In genomic region chr12:56271031-56271430, GRCh38 we compare ENCODE assay signal across 8 cellular contexts. TPM values are rescaled to one million over a fixed set of nuclear protein-coding genes. Genes with fewer than 3 reads are reported as not detected.
A peak's percentile ranks its signal among the peaks of the same experiment; 100 is the strongest.
DNase-seq lines count a peak whose midpoint lies in the region; ATAC-seq and TF ChIP-seq lines count a peak whose summit lies in the region.

No MANE protein-coding gene starts in this region.

- H3K27ac ChIP-seq in GM23338 (ENCODE audit: low read depth) (peak overlapping the region; percentile 30; the same call in 1 of the 2 replicates), VCaP (no peak overlapping the region), left lung (no peak overlapping the region)

- no peaks in the 10 kb centered on the region; the same call in 2 of the 3 replicates for H3K9me3 Mint-ChIP-seq in GM23338

- H3K36me3 ChIP-seq in GM23338 (ENCODE audit: insufficient read depth) (peaks cover 35% of the 10 kb centered on the region), left lung (peaks cover 0 to 58% of the 10 kb centered on the region in 2 donors)

- peak; percentile 65 for DNase-seq in AG20443 (ENCODE audit: low spot score)
- peak; percentile 61 for DNase-seq in GM23338 (ENCODE audit: low spot score)
- peak; percentile 32 for DNase-seq in inferior parietal cortex (ENCODE audit: extremely low spot score)
- DNase-seq in NCI-H446 (lab: John Stamatoyannopoulos, UW): no peak
- no peak for DNase-seq in left lung
- no peak for DNase-seq in SW480 (ENCODE audit: low spot score)

- H3K79me2 ChIP-seq in GM23338 (replicated peaks; ENCODE audit: insufficient read depth): no peaks in the 10 kb centered on the region

- no peaks in the 10 kb centered on the region for H3K9me3 ChIP-seq in left lung

- H3F3A ChIP-seq in GM23338 (replicated peaks; ENCODE audit: low read depth): peaks cover 43% of the 10 kb centered on the region

- H4K20me1 ChIP-seq in GM23338 (replicated peaks; ENCODE audit: insufficient read depth): peaks cover 2% of the 10 kb centered on the region; the same call in 1 of the 2 replicates

- no peaks in the 10 kb centered on the region for H3K9me2 ChIP-seq in GM23338 (ENCODE audit: insufficient read depth)

- H3K27ac Mint-ChIP-seq in GM23338: no peak overlapping the region

- ATAC-seq in GM23338: peak; percentile 18
- no peak for ATAC-seq in left lung
- no peak for ATAC-seq in GM19467 (IDR thresholded peaks at IDR 0.05; ENCODE audit: unreplicated experiment)

- no peak overlapping the region for H3K4me3 Mint-ChIP-seq in GM23338

- TF ChIP-seq CTCF in GM23338 (conservative IDR thresholded peaks at IDR 0.05; ENCODE audit: low read depth in 2 of 2) (peak; percentile 62 to 75), VCaP (conservative IDR thresholded peaks at IDR 0.05) (peak; percentile 67), left lung (IDR thresholded peaks at IDR 0.05) (no peak)

- H3K4me1 ChIP-seq in GM23338 (ENCODE audit: insufficient read depth) (peaks cover 5% of the 10 kb centered on the region; the same call in 1 of the 2 replicates), left lung (peaks cover 4 to 13% of the 10 kb centered on the region in 2 donors)

- no peak overlapping the region for H2AFZ ChIP-seq in GM23338

- intact Hi-C loops in left lung (cut with DNase I): no loop called here

- peaks cover 15% of the 10 kb centered on the region for H3K27me3 Mint-ChIP-seq in GM23338 (ENCODE audit: insufficient read depth, low read depth, poor library complexity)

- H3K4me2 ChIP-seq in GM23338: no peak overlapping the region

- H3K4me3 ChIP-seq in GM23338: no peak overlapping the region
- no peak overlapping the region for H3K4me3 ChIP-seq in left lung

- peaks cover 65% of the 10 kb centered on the region for H3K36me3 Mint-ChIP-seq in GM23338 (ENCODE audit: low read depth)

- no peaks in the 10 kb centered on the region for H3K27me3 ChIP-seq in GM23338 (ENCODE audit: insufficient read depth)
- H3K27me3 ChIP-seq in left lung: no peaks in the 10 kb centered on the region

- H3K4me1 Mint-ChIP-seq in GM23338: peaks cover 10% of the 10 kb centered on the region

TF ChIP-seq in GM23338, 12 proteins besides CTCF, POLR2A, EP300 and RAD21 (continues in another document):
- TF ChIP-seq EZH2phosphoT487 (IDR thresholded peaks at IDR 0.05; ENCODE audit: unreplicated experiment) (no peak), JUNB (IDR thresholded peaks at IDR 0.05; ENCODE audit: unreplicated experiment) (no peak), NANOG (IDR thresholded peaks at IDR 0.05; ENCODE audit: borderline replicate concordance) (no peak), EZH2 (IDR thresholded peaks at IDR 0.05; ENCODE audit: low read depth, unreplicated experiment) (no peak), ZNF331 (CRISPR knock-in tag; IDR thresholded peaks at IDR 0.05; ENCODE audit: low read depth) (no peak), ZNF462 (CRISPR knock-in tag; IDR thresholded peaks at IDR 0.05) (no peak), REST (IDR thresholded peaks at IDR 0.05; ENCODE audit: unreplicated experiment) (no peak), ZNF114 (CRISPR knock-in tag; IDR thresholded peaks at IDR 0.05) (no peak)

RNA-seq across cellular contexts. Expression of gene COQ10A, which starts 4.3 kb away (rescaled TPM):
- 15.2 and 17.8 TPM in 2 replicates for total RNA-seq in GM23338 (2014; rRNA removed; shearing (Covaris generic))
- polyA plus RNA-seq in GM23338 (2016; fragmentation: Nextera tagmentation; extraction: Ambion mirVana): 12.0 and 12.8 TPM in 2 replicates
- 10 to 100 TPM in 1 of 2 donors, 1 to 10 TPM in 1; 9.4 to 10.9 TPM for total RNA-seq in left lung

RNA-seq across cellular contexts. Expression of gene ANKRD52, which starts 12.8 kb away (rescaled TPM):
- 25.2 and 25.6 TPM in 2 replicates for total RNA-seq in GM23338 (2014; rRNA removed; shearing (Covaris generic))
- polyA plus RNA-seq in GM23338 (2016; fragmentation: Nextera tagmentation; extraction: Ambion mirVana): 16.2 and 20.3 TPM in 2 replicates
- total RNA-seq in left lung: 10 to 100 TPM; 33.3 to 39.3 TPM

RNA-seq across cellular contexts. Expression of gene CS, which starts 29.1 kb away (rescaled TPM):
- total RNA-seq in GM23338 (2014; rRNA removed; shearing (Covaris generic)): 163 and 166 TPM in 2 replicates
- 54.5 and 63.3 TPM in 2 replicates for polyA plus RNA-seq in GM23338 (2016; fragmentation: Nextera tagmentation; extraction: Ambion mirVana)
- 100 to 1,000 TPM; 193 to 213 TPM for total RNA-seq in left lung

RNA-seq across cellular contexts. Expression of gene SLC39A5, which starts 41.2 kb away (rescaled TPM):
- total RNA-seq in GM23338 (2014; rRNA removed; shearing (Covaris generic)): 0.59 and 4.5 TPM in 2 replicates
- 0.29 and 0.63 TPM in 2 replicates for polyA plus RNA-seq in GM23338 (2016; fragmentation: Nextera tagmentation; extraction: Ambion mirVana)
- under 1 TPM in 1 of 2 donors, not detected in 1; 0.29 TPM for total RNA-seq in left lung

RNA-seq across cellular contexts. Expression of gene CNPY2, which starts 44.8 kb away (rescaled TPM):
- 107 and 119 TPM in 2 replicates for total RNA-seq in GM23338 (2014; rRNA removed; shearing (Covaris generic))
- polyA plus RNA-seq in GM23338 (2016; fragmentation: Nextera tagmentation; extraction: Ambion mirVana): 316 and 317 TPM in 2 replicates
- 100 to 1,000 TPM; 135 to 152 TPM for total RNA-seq in left lung

Comparison
In these comparisons a context has a peak if more than half of its experiments do, and no peak if none do; other contexts are left out.
1. DNase-seq: peak in AG20443 (single experiment), GM23338 (single experiment) and inferior parietal cortex (single experiment); none in NCI-H446 (0 of 2), left lung (0 of 2) and SW480 (single experiment).
2. CTCF ChIP-seq: peak in GM23338 (2 of 2) and VCaP (single experiment); none in left lung (0 of 2).